In the genomic region with DNA sequence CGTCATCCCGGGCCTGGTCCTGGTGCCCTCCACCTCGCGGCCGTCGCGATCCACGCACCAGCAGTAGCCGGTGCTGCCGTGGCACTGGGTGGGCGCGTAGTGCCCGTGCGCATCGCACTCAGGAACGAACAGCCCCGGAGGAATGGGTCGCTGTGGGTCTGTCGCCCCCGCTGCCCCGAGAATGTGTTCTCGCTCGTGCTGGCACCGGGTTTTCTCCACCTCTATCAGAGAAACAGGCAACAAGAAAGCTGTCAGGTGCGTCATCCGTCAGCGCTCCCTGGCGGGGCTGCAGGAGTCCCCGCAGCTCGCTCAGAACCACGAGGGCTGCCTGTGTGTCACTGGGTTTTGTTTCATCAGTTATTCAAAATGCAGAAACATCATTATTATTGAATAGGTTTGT, we compare ENCODE assay signal across 24 cellular contexts.
A peak's percentile ranks its signal among the peaks of the same experiment; 100 is the strongest.
DNase-seq lines count a peak whose midpoint lies in the region; ATAC-seq, FAIRE-seq and TF ChIP-seq lines count a peak whose summit lies in the region.
"Had no signal": no experiment of that assay in that cellular context is flagged by ENCODE, and none has a peak within 500 bp of the region (broad histone marks: within the 10 kb centered on the region; RNA-seq: fewer than 3 reads in every experiment).

No MANE protein-coding gene starts in this region.

- H3K4me3 ChIP-seq in HepG2 (replicated peaks in 1 of 3; ENCODE audit: insufficient read depth in 1 of 3, low read depth in 2 of 3, low read length in 3 of 3) (no peak overlapping the region), right lobe of liver (no peak overlapping the region), K562 (no peak overlapping the region), mesenchymal stem cell (ENCODE audit: insufficient read depth in 1 of 2, low read depth in 1 of 2, low read length in 2 of 2) (no peak overlapping the region)
- H3K4me3 ChIP-seq: BLaER1, GM12878, GM23338, HAP-1 had no signal

- H3K79me2 ChIP-seq in HepG2 (ENCODE audit: insufficient read depth, low read length) (no peaks in the 10 kb centered on the region), K562 (ENCODE audit: control insufficient read depth, insufficient read depth, low read length) (no peaks in the 10 kb centered on the region)

- no peaks in the 10 kb centered on the region for H3K36me3 Mint-ChIP-seq in stimulated activated memory B cell treated with anti-CD40 and anti-IgM and Interleukin-4, amounts not matched to agents 10 μg/mL and 1 μg/mL and 100 μg/mL, for 72 hours
- H3K36me3 Mint-ChIP-seq: CD8-positive, alpha-beta T cell had no signal

- H3K4me2 ChIP-seq in HepG2 (ENCODE audit: low read depth, low read length) (no peak overlapping the region), K562 (ENCODE audit: insufficient read depth, low read length) (no peak overlapping the region), mesenchymal stem cell (ENCODE audit: low read length, poor library complexity, severe bottlenecking) (no peak overlapping the region)
- H3K4me2 ChIP-seq: BLaER1, GM23338 had no signal

- TF ChIP-seq EP300 in HepG2 (IDR thresholded peaks at IDR 0.05; ENCODE audit: low read depth in 2 of 2, low read length in 2 of 2) (no peak), HepG2 (CRISPR knock-in tag; IDR thresholded peaks at IDR 0.05; ENCODE audit: borderline replicate concordance) (no peak), K562 (IDR thresholded peaks at IDR 0.05; ENCODE audit: low read length) (no peak)

- H3K79me1 ChIP-seq in mesenchymal stem cell (replicated peaks; ENCODE audit: low read length, poor library complexity, severe bottlenecking) = no peaks in the 10 kb centered on the region

- peaks cover 14 to 49% of the 10 kb centered on the region in 2 experiments for H3K36me3 ChIP-seq in HepG2 (replicated peaks in 1 of 2; ENCODE audit: control insufficient read depth in 1 of 2, insufficient read depth in 2 of 2, low read length in 2 of 2)
- H3K36me3 ChIP-seq in right lobe of liver = peaks cover 0 to 43% (median 4%) of the 10 kb centered on the region in 4 donors
- no peaks in the 10 kb centered on the region for H3K36me3 ChIP-seq in K562 (ENCODE audit: control insufficient read depth, insufficient read depth, low read length)
- peaks cover 0 to 55% of the 10 kb centered on the region in 2 experiments for H3K36me3 ChIP-seq in mesenchymal stem cell (ENCODE audit: control insufficient read depth in 1 of 2, insufficient read depth in 2 of 2, low read depth in 1 of 2, low read length in 2 of 2)
- H3K36me3 ChIP-seq: BLaER1 had no signal

- no peak overlapping the region for H3K4me3 Mint-ChIP-seq in stimulated activated memory B cell treated with anti-CD40 and anti-IgM and Interleukin-4, amounts not matched to agents 10 μg/mL and 1 μg/mL and 100 μg/mL, for 72 hours
- H3K4me3 Mint-ChIP-seq: B cell; CD4-positive, CD25-positive, alpha-beta regulatory T cell; CD8-positive, alpha-beta T cell; GM23338; HFFc6 had no signal

- H3K4me1 ChIP-seq in HepG2 (ENCODE audit: insufficient read depth, low read length) (no peaks in the 10 kb centered on the region), right lobe of liver (no peaks in the 10 kb centered on the region), K562 (replicated peaks in 1 of 2; ENCODE audit: control insufficient read depth in 2 of 2, insufficient read depth in 2 of 2, low read length in 2 of 2) (peaks cover under 1 to 6% of the 10 kb centered on the region in 2 experiments; a peak in 2 of 5 replicates), mesenchymal stem cell (ENCODE audit: control insufficient read depth, insufficient read depth, low read depth, low read length) (no peaks in the 10 kb centered on the region)
- H3K4me1 ChIP-seq: HAP-1 had no signal

- H3K27me3 Mint-ChIP-seq in stimulated activated memory B cell treated with anti-CD40 and anti-IgM and Interleukin-4, amounts not matched to agents 10 μg/mL and 1 μg/mL and 100 μg/mL, for 72 hours = no peaks in the 10 kb centered on the region
- H3K27me3 Mint-ChIP-seq: B cell had no signal

- TF ChIP-seq RAD21 in HepG2 (CRISPR knock-in tag; IDR thresholded peaks at IDR 0.05) (no peak), K562 (CRISPR knock-in tag; conservative IDR thresholded peaks at IDR 0.05 in 1 of 2, IDR thresholded peaks at IDR 0.05 in 1 of 2) (no peak)

- H3K9ac ChIP-seq in HepG2 (ENCODE audit: insufficient read depth, low read depth, low read length) (no peak overlapping the region), K562 (ENCODE audit: insufficient read depth in 1 of 2, low read depth in 2 of 2, low read length in 2 of 2) (peak overlapping the region in 1 of 2 experiments; percentile 56; a peak in 1 of 4 replicates), mesenchymal stem cell (ENCODE audit: low read length) (no peak overlapping the region)
- H3K9ac ChIP-seq: BLaER1 had no signal

- no peak overlapping the region for H2BK120ac ChIP-seq in mesenchymal stem cell (ENCODE audit: low read depth, low read length)

- no peak overlapping the region for H2BK15ac ChIP-seq in mesenchymal stem cell (ENCODE audit: low read depth, poor library complexity, severe bottlenecking)

- POLR2A ChIA-PET in HepG2 (lab: Yijun Ruan, JAX) = no interaction called here
- POLR2A ChIA-PET in K562 (lab: Yijun Ruan, JAX) = interaction anchor here (0.5 kb wide), 1 partner anchor 9 kb away, joined by 3 read pairs; no protein-coding TSS in a partner anchor

- no peak for DNase-seq in HepG2 (ENCODE audit: low spot score)
- DNase-seq in right lobe of liver = no peak
- no peak for DNase-seq in K562 (ENCODE audit: extremely low read depth in 1 of 4, low spot score in 3 of 4)
- no peak for DNase-seq in mesenchymal stem cell
- DNase-seq in NCI-H2227 treated with DMSO at 0.1 percent for 48 hours (lab: John Stamatoyannopoulos, UW) = no peak
- no peak for DNase-seq in NCI-H1930 (lab: John Stamatoyannopoulos, UW)
- DNase-seq in activated effector memory CD4-positive, alpha-beta T cell treated with Interleukin-2 at 50 U/mL for 16 hours = no peak
- DNase-seq: CD4-positive, CD25-positive, alpha-beta regulatory T cell; DMS 273 treated with DMSO at 0.1 percent for 48 hours; DMS79; EL; GDM1; HFFc6 had no signal

- BruUV-seq in HepG2 (replicated peaks; lab: Mats Ljungman, UMichigan) = no TSS peak
- no TSS peak for BruUV-seq in K562 (replicated peaks; lab: Mats Ljungman, UMichigan)

- H3K18ac ChIP-seq in mesenchymal stem cell (ENCODE audit: low read depth in 1 of 2, low read length in 2 of 2) = no peak overlapping the region

- no peak overlapping the region for H4K91ac ChIP-seq in mesenchymal stem cell (ENCODE audit: low read length)

- peaks cover 5% of the 10 kb centered on the region for H3K9me1 ChIP-seq in K562 (ENCODE audit: control insufficient read depth, insufficient read depth, low read length)

- H2BK12ac ChIP-seq in mesenchymal stem cell (ENCODE audit: low read length in 2 of 2) = no peak overlapping the region

- no peak for FAIRE-seq in HepG2 (lab: Jason Lieb, UNC)
- no peak for FAIRE-seq in K562 (lab: Jason Lieb, UNC)
- FAIRE-seq: A204.1, D721Med, GM12878 had no signal

- WGBS in HepG2 (ENCODE audit: low lambda C conversion rate) = 98% methylated on average over 29 of the region's 31 CpGs
- WGBS in right lobe of liver (ENCODE audit: insufficient coverage, low coverage, low lambda C conversion rate, missing lambda C conversion rate) = 92% methylated on average over 2 of the region's 31 CpGs
- 11% methylated on average over 31 of the region's 31 CpGs for WGBS in K562 (ENCODE audit: insufficient coverage, low coverage, missing lambda C conversion rate)
- 96% methylated on average over 28 of the region's 31 CpGs for WGBS in mesenchymal stem cell

- in situ Hi-C loops in HepG2 (cut with HindIII; ENCODE audit: extremely low pct_ligation_motif_present, low pct_unique_long_range_greater_than_20kb) = no loop called here
- in situ Hi-C loops in K562 (cut with MboI) = no loop called here

- intact Hi-C loops in HepG2 (cut with micrococcal nuclease; ENCODE audit: unreplicated experiment) (no loop called here), right lobe of liver (cut with DNase I) (no loop called here), K562 (cut with micrococcal nuclease) (no loop called here)

- H3K27me3 ChIP-seq in HepG2 (ENCODE audit: control insufficient read depth in 1 of 2, insufficient read depth in 2 of 2, low read length in 2 of 2) (no peaks in the 10 kb centered on the region), right lobe of liver (no peaks in the 10 kb centered on the region), K562 (ENCODE audit: control insufficient read depth in 2 of 2, insufficient read depth in 2 of 2, low read length in 2 of 2) (peaks cover 28 to 56% of the 10 kb centered on the region in 2 experiments), mesenchymal stem cell (ENCODE audit: control insufficient read depth in 1 of 2, insufficient read depth in 1 of 2, low read length in 2 of 2) (no peaks in the 10 kb centered on the region)
- H3K27me3 ChIP-seq: BLaER1 had no signal

- H3K27ac ChIP-seq in HepG2 (ENCODE audit: extremely low read length, insufficient read depth, low read length) = no peak overlapping the region
- H3K27ac ChIP-seq in right lobe of liver = no peak overlapping the region
- no peak overlapping the region for H3K27ac ChIP-seq in K562 (ENCODE audit: extremely low read depth, low read depth, low read length)
- H3K27ac ChIP-seq in mesenchymal stem cell (ENCODE audit: low read length, poor library complexity, severe bottlenecking) = no peak overlapping the region
- H3K27ac ChIP-seq: 22Rv1, BLaER1, C4-2B had no signal

- peaks cover 11% of the 10 kb centered on the region for H3K9me3 Mint-ChIP-seq in stimulated activated memory B cell treated with anti-CD40 and anti-IgM and Interleukin-4, amounts not matched to agents 10 μg/mL and 1 μg/mL and 100 μg/mL, for 72 hours

- ATAC-seq in HepG2 (no peak), right lobe of liver (no peak), K562 (peak; percentile 62)
- peak; percentile 37 for ATAC-seq in stimulated activated memory B cell treated with anti-CD40 and anti-IgM and Interleukin-4, amounts not matched to agents 10 μg/mL and 1 μg/mL and 100 μg/mL, for 72 hours
- ATAC-seq: CD8-positive, alpha-beta T cell; GM12878; GM23338 had no signal

- CTCF ChIA-PET in HepG2 (lab: Yijun Ruan, JAX; ENCODE audit: low intra/inter-chr PET ratio, low total read pairs) = no interaction called here
- CTCF ChIA-PET in K562 (lab: Yijun Ruan, JAX; ENCODE audit: low intra/inter-chr PET ratio) = no interaction called here

- no peak overlapping the region for H2BK5ac ChIP-seq in mesenchymal stem cell (ENCODE audit: low read depth, low read length, poor library complexity, severe bottlenecking)

- TF ChIP-seq CTCF in HepG2 (CRISPR knock-in tag; IDR thresholded peaks at IDR 0.05) (no peak), right lobe of liver (IDR thresholded peaks at IDR 0.05) (no peak), K562 (IDR thresholded peaks at IDR 0.05 in 2 of 3, conservative IDR thresholded peaks at IDR 0.05 in 1 of 3; ENCODE audit: insufficient read depth in 2 of 3, low read depth in 1 of 3, low read length in 3 of 3) (0 out of 6 replicates have a peak, but pooled peaks of 1 of the 3 experiments have one; percentile 3)

- H3K27ac Mint-ChIP-seq in stimulated activated memory B cell treated with anti-CD40 and anti-IgM and Interleukin-4, amounts not matched to agents 10 μg/mL and 1 μg/mL and 100 μg/mL, for 72 hours = no peak overlapping the region
- H3K27ac Mint-ChIP-seq: B cell; CD4-positive, CD25-positive, alpha-beta regulatory T cell; CD8-positive, alpha-beta T cell; GM23338; HFFc6 had no signal

- no peaks in the 10 kb centered on the region for H4K20me1 ChIP-seq in HepG2 (ENCODE audit: insufficient read depth, low read length)
- H4K20me1 ChIP-seq in K562 (replicated peaks; ENCODE audit: control insufficient read depth, insufficient read depth, low read length) = peaks cover 3% of the 10 kb centered on the region
- H4K20me1 ChIP-seq: BLaER1 had no signal

- peak overlapping the region; percentile 19 for H4K8ac ChIP-seq in mesenchymal stem cell (ENCODE audit: low read length)

- TF ChIP-seq POLR2A in HepG2 (IDR thresholded peaks at IDR 0.05; ENCODE audit: insufficient read depth in 1 of 2, low read depth in 2 of 2, low read length in 2 of 2) = no peak
- TF ChIP-seq POLR2A in right lobe of liver (IDR thresholded peaks at IDR 0.05) = no peak
- no peak for TF ChIP-seq POLR2A in K562 (conservative IDR thresholded peaks at IDR 0.05)

- H2AK5ac ChIP-seq in mesenchymal stem cell (ENCODE audit: low read length, severe bottlenecking) = no peak overlapping the region

- no peak overlapping the region for H3K23ac ChIP-seq in mesenchymal stem cell (ENCODE audit: low read length in 2 of 2)

- H2AFZ ChIP-seq in HepG2 (ENCODE audit: low read length) = no peak overlapping the region
- H2AFZ ChIP-seq in K562 (ENCODE audit: low read depth, low read length) = no peak overlapping the region
- no peak overlapping the region for H2AFZ ChIP-seq in mesenchymal stem cell (ENCODE audit: low read depth, low read length)
- H2AFZ ChIP-seq: GM23338 had no signal

- peaks cover 1% of the 10 kb centered on the region for H3K4me1 Mint-ChIP-seq in stimulated activated memory B cell treated with anti-CD40 and anti-IgM and Interleukin-4, amounts not matched to agents 10 μg/mL and 1 μg/mL and 100 μg/mL, for 72 hours
- H3K4me1 Mint-ChIP-seq: B cell, GM23338 had no signal

- H3K4ac ChIP-seq in mesenchymal stem cell (ENCODE audit: low read depth in 1 of 2, low read length in 2 of 2) = no peak overlapping the region

- no peaks in the 10 kb centered on the region for H3K9me3 ChIP-seq in HepG2 (ENCODE audit: low read length)
- H3K9me3 ChIP-seq in right lobe of liver = no peaks in the 10 kb centered on the region
- H3K9me3 ChIP-seq in K562 (replicated peaks; ENCODE audit: control insufficient read depth, insufficient read depth, low read depth, low read length) = no peaks in the 10 kb centered on the region
- peaks cover 13% of the 10 kb centered on the region for H3K9me3 ChIP-seq in mesenchymal stem cell (ENCODE audit: control insufficient read depth, low read length)
- H3K9me3 ChIP-seq: HAP-1 had no signal

- no peak overlapping the region for H3K14ac ChIP-seq in mesenchymal stem cell (ENCODE audit: low read length in 2 of 2)

Comparison
In these comparisons a context has a peak if more than half of its experiments do, and no peak if none do; other contexts are left out.
1. ATAC-seq: peak in K562 (single experiment) and stimulated activated memory B cell treated with anti-CD40 and anti-IgM and Interleukin-4, amounts not matched to agents 10 μg/mL and 1 μg/mL and 100 μg/mL, for 72 hours (single experiment); none in HepG2 (single experiment) and right lobe of liver (0 of 4).